Comparison of ENCODE assay signal across 12 cellular contexts in the genomic region with DNA sequence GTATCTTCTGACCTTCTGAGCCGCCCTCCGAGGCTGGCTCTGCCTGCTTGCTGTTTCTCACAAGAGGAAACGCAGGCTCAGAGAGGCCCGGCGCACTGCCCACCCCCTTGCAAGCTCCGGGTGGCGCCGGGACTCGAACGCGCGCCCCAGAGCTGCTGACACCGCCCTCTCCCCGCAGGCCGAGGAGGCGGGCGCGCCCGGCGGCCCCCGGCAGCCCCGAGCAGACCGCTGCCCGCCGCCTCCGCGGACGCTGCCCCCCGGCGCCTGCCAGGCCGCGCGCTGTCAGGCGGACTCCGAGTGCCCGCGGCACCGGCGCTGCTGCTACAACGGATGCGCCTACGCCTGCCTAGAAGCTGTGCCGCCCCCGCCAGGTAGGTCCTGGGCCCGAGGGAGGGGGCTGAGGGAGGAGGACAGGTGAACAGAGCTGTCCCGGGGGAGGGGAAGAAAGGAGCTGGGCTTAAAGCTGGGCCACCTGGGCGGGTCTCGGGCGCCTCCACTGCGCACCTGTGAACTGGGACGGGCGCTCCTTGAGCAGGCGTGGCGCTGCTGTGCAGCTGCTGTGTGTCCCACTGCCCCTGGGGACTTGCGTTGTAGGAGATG. TPM values are rescaled to one million over a fixed set of nuclear protein-coding genes. Genes with fewer than 3 reads are reported as not detected.
A peak's percentile ranks its signal among the peaks of the same experiment; 100 is the strongest.
DNase-seq lines count a peak whose midpoint lies in the region; ATAC-seq and TF ChIP-seq lines count a peak whose summit lies in the region.
"Had no signal": no experiment of that assay in that cellular context is flagged by ENCODE, and none has a peak within 500 bp of the region (broad histone marks: within the 10 kb centered on the region; RNA-seq: fewer than 3 reads in every experiment).

No MANE protein-coding gene starts in this region.

- H4K91ac ChIP-seq in H9 (ENCODE audit: insufficient read length, low read depth, low read length): no peak overlapping the region

- no peak for ATAC-seq in HG02588 (IDR thresholded peaks at IDR 0.05; ENCODE audit: unreplicated experiment)
- ATAC-seq: activated CD4-positive, alpha-beta T cell treated with anti-CD3 and anti-CD28 coated beads for 36 hours; activated T-helper 17 cell treated with anti-CD3 and anti-CD28 coated beads, Interleukin-2, amount 50 U/mL, for 72 hours had no signal

- H3K79me1 ChIP-seq in H9 (ENCODE audit: insufficient read depth, low read depth, low read length, poor library complexity, severe bottlenecking): no peaks in the 10 kb centered on the region

- H2BK5ac ChIP-seq in H9 (ENCODE audit: insufficient read length, low read length): no peak overlapping the region

- H2BK120ac ChIP-seq in H9 (ENCODE audit: low read depth, low read length, poor library complexity, severe bottlenecking): no peak overlapping the region

- H4K8ac ChIP-seq in H9 (replicated peaks; ENCODE audit: insufficient read length, low read depth, low read length): no peak overlapping the region

- H4K5ac ChIP-seq in H9 (ENCODE audit: insufficient read length, low read depth, low read length): no peak overlapping the region

- no CpG with 5 or more reads among the region's 55 CpGs for WGBS in H9 (ENCODE audit: extremely low coverage, insufficient read length, low lambda C conversion rate)
- 8% methylated on average over 45 of the region's 55 CpGs for WGBS in hepatocyte (ENCODE audit: low lambda C conversion rate, missing lambda C conversion rate)

- H2AFZ ChIP-seq in H9 (ENCODE audit: low read length) (no peak overlapping the region), hepatocyte (no peak overlapping the region)

- H3K79me2 ChIP-seq in H9 (ENCODE audit: insufficient read depth, low read length): no peaks in the 10 kb centered on the region
- no peaks in the 10 kb centered on the region for H3K79me2 ChIP-seq in hepatocyte

- H3K9me3 ChIP-seq in H9 (ENCODE audit: control insufficient read depth, low read depth, low read length) (no peaks in the 10 kb centered on the region), hepatocyte (ENCODE audit: low read depth) (no peaks in the 10 kb centered on the region), vagina (peaks cover 2% of the 10 kb centered on the region)

- no peak overlapping the region for H2BK20ac ChIP-seq in H9 (ENCODE audit: low read depth, low read length, poor library complexity, severe bottlenecking)

- no peaks in the 10 kb centered on the region for H4K20me1 ChIP-seq in H9 (ENCODE audit: control insufficient read depth, insufficient read depth, insufficient read length)
- no peaks in the 10 kb centered on the region for H4K20me1 ChIP-seq in hepatocyte (ENCODE audit: insufficient read depth, poor library complexity, severe bottlenecking)

- no peak overlapping the region for H2BK12ac ChIP-seq in H9 (ENCODE audit: insufficient read length, low read depth, low read length)

- H3K36me3 ChIP-seq in hepatocyte (replicated peaks; ENCODE audit: insufficient read depth, low read depth) (no peaks in the 10 kb centered on the region), rectal smooth muscle tissue (ENCODE audit: control insufficient read depth, insufficient read depth, low read length) (no peaks in the 10 kb centered on the region), vagina (no peaks in the 10 kb centered on the region)

- H3K4me3 ChIP-seq in hepatocyte (no peak overlapping the region), rectal smooth muscle tissue (ENCODE audit: low read length) (peak overlapping the region; percentile 28), vagina (no peak overlapping the region)

- no peak overlapping the region for H3K27ac Mint-ChIP-seq in H9
- H3K27ac Mint-ChIP-seq: activated CD4-positive, alpha-beta T cell treated with anti-CD3 and anti-CD28 coated beads for 36 hours; activated T-helper 17 cell treated with anti-CD3 and anti-CD28 coated beads, Interleukin-2, amount 50 U/mL, for 72 hours had no signal

- H3K27me3 Mint-ChIP-seq in H9 (ENCODE audit: low read depth): peaks cover 26% of the 10 kb centered on the region

- 0 out of 7 replicates have a peak, but pooled peaks cover 0 to 2% (median 0%) of the 10 kb centered on the region in 3 experiments for H3K36me3 Mint-ChIP-seq in H9 (ENCODE audit: insufficient read depth in 1 of 3, low read depth in 3 of 3)

- no peak overlapping the region for H3T11ph ChIP-seq in H9 (ENCODE audit: low read length)

- intact Hi-C loops in vagina (cut with DNase I): no loop called here

- no peak overlapping the region for H3K9ac ChIP-seq in H9 (ENCODE audit: extremely low read depth, insufficient read length, low read length)
- H3K9ac ChIP-seq in rectal smooth muscle tissue (ENCODE audit: low read length): no peak overlapping the region

- H3K4me3 Mint-ChIP-seq in H9: peak overlapping the region; percentile 49 to 58; a peak in 3 of 5 replicates
- H3K4me3 Mint-ChIP-seq: activated CD4-positive, alpha-beta T cell treated with anti-CD3 and anti-CD28 coated beads for 36 hours; activated T-helper 17 cell treated with anti-CD3 and anti-CD28 coated beads, Interleukin-2, amount 50 U/mL, for 72 hours had no signal

- H2BK15ac ChIP-seq in H9 (ENCODE audit: low read depth, low read length): no peak overlapping the region

- peaks cover 4 to 11% of the 10 kb centered on the region in 2 experiments; a peak in 3 of 4 replicates for H3K4me1 Mint-ChIP-seq in H9
- H3K4me1 Mint-ChIP-seq: activated CD4-positive, alpha-beta T cell treated with anti-CD3 and anti-CD28 coated beads for 36 hours; activated T-helper 17 cell treated with anti-CD3 and anti-CD28 coated beads, Interleukin-2, amount 50 U/mL, for 72 hours had no signal

- H3K23ac ChIP-seq in H9 (ENCODE audit: insufficient read length, low read depth, low read length): no peak overlapping the region

- H3K27me3 ChIP-seq in H9 (ENCODE audit: insufficient read depth, low read length) (no peaks in the 10 kb centered on the region), hepatocyte (peaks cover 7% of the 10 kb centered on the region), rectal smooth muscle tissue (ENCODE audit: control insufficient read depth, insufficient read depth, low read length) (no peaks in the 10 kb centered on the region), vagina (no peaks in the 10 kb centered on the region)

- H3K18ac ChIP-seq in H9 (ENCODE audit: insufficient read length, low read depth, low read length): no peak overlapping the region

- H3K4me1 ChIP-seq in H9 (ENCODE audit: insufficient read depth, low read length) (no peaks in the 10 kb centered on the region), hepatocyte (ENCODE audit: insufficient read depth) (no peaks in the 10 kb centered on the region), rectal smooth muscle tissue (ENCODE audit: control insufficient read depth, insufficient read depth, low read length) (peaks cover 5% of the 10 kb centered on the region), vagina (no peaks in the 10 kb centered on the region)

- no peaks in the 10 kb centered on the region for H3K9me2 ChIP-seq in hepatocyte (replicated peaks; ENCODE audit: insufficient read depth)

- TF ChIP-seq POLR2A in vagina (IDR thresholded peaks at IDR 0.05): no peak

- DNase-seq in H9: peak; percentile 90
- peak; percentile 82 for DNase-seq in NCI-H510A treated with DMSO at 0.1 percent for 48 hours (lab: John Stamatoyannopoulos, UW)
- DNase-seq in hepatocyte (ENCODE audit: low spot score): peak; percentile 58
- DNase-seq in vagina (ENCODE audit: extremely low spot score in 2 of 2): no peak
- no peak for DNase-seq in superior temporal gyrus (ENCODE audit: extremely low spot score)
- no peak for DNase-seq in substantia nigra (lab: John Stamatoyannopoulos, UW)
- DNase-seq: activated CD4-positive, alpha-beta T cell treated with anti-CD3 and anti-CD28 coated beads for 36 hours; DND-41; SHP77 treated with DMSO at 0.1 percent for 48 hours had no signal

- no peak overlapping the region for H3K14ac ChIP-seq in H9 (ENCODE audit: insufficient read depth, low read length)

- H3K27ac ChIP-seq in H9 (ENCODE audit: insufficient read length, low read depth, low read length) (no peak overlapping the region), hepatocyte (no peak overlapping the region), rectal smooth muscle tissue (ENCODE audit: low read depth, low read length) (no peak overlapping the region), vagina (no peak overlapping the region), substantia nigra (ENCODE audit: low read depth, low read length, poor library complexity, severe bottlenecking) (no peak overlapping the region)

- TF ChIP-seq CTCF in H9 (conservative IDR thresholded peaks at IDR 0.05): peak; percentile 14; the same call in 1 of the 3 replicates
- no peak for TF ChIP-seq CTCF in hepatocyte (IDR thresholded peaks at IDR 0.05; ENCODE audit: poor library complexity)
- TF ChIP-seq CTCF in vagina (IDR thresholded peaks at IDR 0.05): no peak

- H3K23me2 ChIP-seq in H9 (ENCODE audit: insufficient read length, low read depth, low read length, poor library complexity, severe bottlenecking): no peaks in the 10 kb centered on the region

- no peak overlapping the region for H3K4me2 ChIP-seq in H9 (ENCODE audit: insufficient read depth, insufficient read length, low read length)
- peak overlapping the region; percentile 77 for H3K4me2 ChIP-seq in hepatocyte

- H3K4ac ChIP-seq in H9 (ENCODE audit: low read depth, low read length): no peak overlapping the region

- no peak overlapping the region for H3K56ac ChIP-seq in H9 (ENCODE audit: insufficient read length, low read depth, low read length)

- no peak overlapping the region for H2AK5ac ChIP-seq in H9 (ENCODE audit: insufficient read length, low read length)

- peaks cover 2 to 3% of the 10 kb centered on the region in 2 experiments; a peak in 2 of 5 replicates for H3K9me3 Mint-ChIP-seq in H9
- H3K9me3 Mint-ChIP-seq: activated T-helper 17 cell treated with anti-CD3 and anti-CD28 coated beads, Interleukin-2, amount 50 U/mL, for 72 hours had no signal

RNA-seq across cellular contexts. Expression of gene WFDC1, which starts 18.2 kb away (rescaled TPM):
- total RNA-seq in H9 (2021) (0.24 and 0.29 TPM in 2 replicates), hepatocyte (12.9 and 14.0 TPM in 2 replicates), vagina (12.0 TPM)
- polyA plus RNA-seq in hepatocyte: 16.9 and 17.6 TPM in 2 replicates
- total RNA-seq: activated CD4-positive, alpha-beta T cell treated with anti-CD3 and anti-CD28 coated beads for 36 hours had no signal

RNA-seq across cellular contexts. Expression of gene ATP2C2, which starts 55.5 kb away (rescaled TPM):
- total RNA-seq in H9 (2021) (2.8 and 4.0 TPM in 2 replicates), hepatocyte (6.0 and 12.2 TPM in 2 replicates), vagina (35.1 TPM)
- polyA plus RNA-seq in hepatocyte: 6.8 and 7.2 TPM in 2 replicates
- total RNA-seq: activated CD4-positive, alpha-beta T cell treated with anti-CD3 and anti-CD28 coated beads for 36 hours; activated T-helper 17 cell treated with anti-CD3 and anti-CD28 coated beads, Interleukin-2, amount 50 U/mL, for 72 hours had no signal

Comparison
In these comparisons a context has a peak if more than half of its experiments do, and no peak if none do; other contexts are left out.
1. DNase-seq: peak in H9 (single experiment), NCI-H510A treated with DMSO at 0.1 percent for 48 hours (single experiment) and hepatocyte (single experiment); none in vagina (0 of 2), superior temporal gyrus (single experiment) and substantia nigra (0 of 49).
2. RNA of gene WFDC1, which starts 18.2 kb away (total RNA-seq): 12.9 to 14.0 TPM in hepatocyte and 12.0 TPM in vagina (single experiment); 0.24 to 0.29 TPM in H9; every median in the first group is over 10 times any median in the second.